8 cellular contexts compared by ENCODE assay signal in genomic region chr15:38073278-38073930, GRCh38.
DNase-seq lines count a peak whose midpoint lies in the region; ATAC-seq, FAIRE-seq and TF ChIP-seq lines count a peak whose summit lies in the region.

No MANE protein-coding gene starts in this region.

- H3K4me3 Mint-ChIP-seq in activated CD8-positive, alpha-beta T cell treated with anti-CD3 and anti-CD28 coated beads, Interleukin-2, amount 10 ng/mL, durations not matched to agents 7 days and 5 days = peak overlapping the region; percentile 58

- DNase-seq in H54 (ENCODE audit: insufficient read length, low spot score) (peak; percentile 8), right cardiac atrium (no peak), AML-193 (lab: John Stamatoyannopoulos, UW) (no peak)
- no peak for DNase-seq in activated CD8-positive, alpha-beta T cell treated with anti-CD3 and anti-CD28 coated beads, Interleukin-2, amount 10 ng/mL, durations not matched to agents 7 days and 5 days
- no peak for DNase-seq in activated CD4-positive, alpha-beta T cell treated with anti-CD3 and anti-CD28 coated beads for 48 hours

- H3K9me3 ChIP-seq in right cardiac atrium (ENCODE audit: control insufficient read depth, low read length) (no peaks in the 10 kb centered on the region), skeletal muscle tissue (ENCODE audit: control insufficient read depth in 3 of 3, low read length in 3 of 3) (no peaks in the 10 kb centered on the region)

- no peaks in the 10 kb centered on the region for H3K27me3 ChIP-seq in right cardiac atrium (ENCODE audit: control insufficient read depth, insufficient read depth)
- H3K27me3 ChIP-seq in skeletal muscle tissue (ENCODE audit: control insufficient read depth in 3 of 3, insufficient read depth in 3 of 3, low read length in 3 of 3) = peaks cover 0 to 3% (median 0%) of the 10 kb centered on the region in 3 donors

- FAIRE-seq in H54 (lab: Jason Lieb, UNC) = no peak

- peak overlapping the region; percentile 92 for H3K27ac ChIP-seq in right cardiac atrium (ENCODE audit: low read length)
- H3K27ac ChIP-seq in skeletal muscle tissue (ENCODE audit: low read depth, low read length) = peak overlapping the region; percentile 85

- peak overlapping the region; percentile 68 to 73 (median 71) for H3K9ac ChIP-seq in skeletal muscle tissue (ENCODE audit: low read depth in 1 of 3, low read length in 3 of 3)

- no peak for ATAC-seq in activated CD8-positive, alpha-beta T cell treated with anti-CD3 and anti-CD28 coated beads, Interleukin-2, amount 10 ng/mL, durations not matched to agents 7 days and 5 days
- peak; percentile 56 to 65 for ATAC-seq in right cardiac atrium
- no peak for ATAC-seq in GM21526 (IDR thresholded peaks at IDR 0.05; ENCODE audit: low FRiP score, unreplicated experiment)
- ATAC-seq in GM21717 (IDR thresholded peaks at IDR 0.05; ENCODE audit: unreplicated experiment) = no peak

- H3K36me3 Mint-ChIP-seq in activated CD8-positive, alpha-beta T cell treated with anti-CD3 and anti-CD28 coated beads, Interleukin-2, amount 10 ng/mL, durations not matched to agents 7 days and 5 days (ENCODE audit: low read depth) = no peaks in the 10 kb centered on the region

- intact Hi-C loops in right cardiac atrium (cut with DNase I) = loop anchor here in 2 of 4 donors (5.0 kb wide), 1 partner anchor 179 kb away; the partner anchor contains the start of gene SPRED1 (in 2 of the 2)

- H3K4me3 ChIP-seq in right cardiac atrium (ENCODE audit: low read length) (peak overlapping the region; percentile 58), skeletal muscle tissue (ENCODE audit: low read length in 3 of 3) (peak overlapping the region; percentile 69 to 79 (median 77))

- CTCF ChIA-PET in activated CD8-positive, alpha-beta T cell treated with anti-CD3 and anti-CD28 coated beads, Interleukin-2, amount 10 ng/mL, durations not matched to agents 7 days and 5 days (lab: Charles Lee) = no interaction called here

- no peak; the same call in 1 of the 2 replicates for TF ChIP-seq POLR2A in H54 (IDR thresholded peaks at IDR 0.05; ENCODE audit: low read depth, low read length)

- H3K36me3 ChIP-seq in skeletal muscle tissue (ENCODE audit: control insufficient read depth in 3 of 3, insufficient read depth in 3 of 3, low read length in 3 of 3) = no peaks in the 10 kb centered on the region

- H3K9me3 Mint-ChIP-seq in activated CD8-positive, alpha-beta T cell treated with anti-CD3 and anti-CD28 coated beads, Interleukin-2, amount 10 ng/mL, durations not matched to agents 7 days and 5 days (ENCODE audit: insufficient read depth) = no peaks in the 10 kb centered on the region

- POLR2A ChIA-PET in activated CD8-positive, alpha-beta T cell treated with anti-CD3 and anti-CD28 coated beads, Interleukin-2, amount 10 ng/mL, durations not matched to agents 7 days and 5 days (lab: Charles Lee) = no interaction called here

- no peak overlapping the region for H3K27ac Mint-ChIP-seq in activated CD8-positive, alpha-beta T cell treated with anti-CD3 and anti-CD28 coated beads, Interleukin-2, amount 10 ng/mL, durations not matched to agents 7 days and 5 days

- peaks cover 65% of the 10 kb centered on the region for H3K27me3 Mint-ChIP-seq in activated CD8-positive, alpha-beta T cell treated with anti-CD3 and anti-CD28 coated beads, Interleukin-2, amount 10 ng/mL, durations not matched to agents 7 days and 5 days (ENCODE audit: low read depth)

- H3K4me1 ChIP-seq in right cardiac atrium (ENCODE audit: control insufficient read depth, insufficient read depth, low read length) (peaks cover 2% of the 10 kb centered on the region), skeletal muscle tissue (ENCODE audit: control insufficient read depth in 3 of 3, insufficient read depth in 3 of 3, low read length in 3 of 3) (peaks cover 12 to 18% (median 18%) of the 10 kb centered on the region in 3 donors)

- WGBS in right cardiac atrium = 19% methylated on average over 15 of the region's 15 CpGs

- H3K4me1 Mint-ChIP-seq in activated CD8-positive, alpha-beta T cell treated with anti-CD3 and anti-CD28 coated beads, Interleukin-2, amount 10 ng/mL, durations not matched to agents 7 days and 5 days (ENCODE audit: low read depth) = peaks cover 33% of the 10 kb centered on the region

Comparison
In these comparisons a context has a peak if more than half of its experiments do, and no peak if none do; other contexts are left out.
1. ATAC-seq: peak in right cardiac atrium (2 of 2); none in activated CD8-positive, alpha-beta T cell treated with anti-CD3 and anti-CD28 coated beads, Interleukin-2, amount 10 ng/mL, durations not matched to agents 7 days and 5 days (single experiment), GM21526 (single experiment) and GM21717 (single experiment).